In genomic region chr19:1015782-1016646, GRCh38 we compare ENCODE assay signal across 14 cellular contexts. TPM values are rescaled to one million over a fixed set of nuclear protein-coding genes. Genes with fewer than 3 reads are reported as not detected.
DNase-seq lines count a peak whose midpoint lies in the region; ATAC-seq and TF ChIP-seq lines count a peak whose summit lies in the region.
"Had no signal": no experiment of that assay in that cellular context is flagged by ENCODE, and none has a peak within 500 bp of the region (broad histone marks: within the 10 kb centered on the region; RNA-seq: fewer than 3 reads in every experiment).

No MANE protein-coding gene starts in this region.

- peaks cover 8% of the 10 kb centered on the region for H3F3A ChIP-seq in PC-9 (ENCODE audit: insufficient read depth, low read depth)

- CTCF ChIA-PET in PC-9 (lab: Charles Lee) = no interaction called here

- no peak for ATAC-seq in DND-41 (ENCODE audit: insufficient read depth, low read depth)
- peak; percentile 0 for ATAC-seq in sciatic nerve
- no peak for ATAC-seq in aorta (ENCODE audit: low FRiP score)

- peaks cover 90% of the 10 kb centered on the region for H3K36me3 ChIP-seq in DND-41 (ENCODE audit: insufficient read depth, low read length)
- H3K36me3 ChIP-seq in PC-9 (ENCODE audit: low read depth) = no peaks in the 10 kb centered on the region
- no peaks in the 10 kb centered on the region for H3K36me3 ChIP-seq in aorta (ENCODE audit: control insufficient read depth in 1 of 2, insufficient read depth in 2 of 2, low read length in 1 of 2)

- H3K9me3 ChIP-seq in DND-41 (ENCODE audit: insufficient read depth, low read length, severe bottlenecking) (no peaks in the 10 kb centered on the region), PC-9 (ENCODE audit: insufficient read depth, low read depth) (no peaks in the 10 kb centered on the region), aorta (ENCODE audit: control insufficient read depth, low read length) (no peaks in the 10 kb centered on the region)

- H3K27ac ChIP-seq in DND-41 (ENCODE audit: low read length) = no peak overlapping the region
- 0 out of 2 replicates have a peak overlapping the region, but pooled peaks have one; percentile 46 for H3K27ac ChIP-seq in PC-9
- H3K27ac ChIP-seq in aorta (ENCODE audit: low read depth in 1 of 2, low read length in 2 of 2) = no peak overlapping the region

- H4K20me1 ChIP-seq in DND-41 (ENCODE audit: insufficient read depth, low read length) (peaks cover 86% of the 10 kb centered on the region), PC-9 (ENCODE audit: insufficient read depth) (peaks cover 75% of the 10 kb centered on the region)

- POLR2A ChIA-PET in PC-9 (lab: Charles Lee; ENCODE audit: unreplicated experiment) = interaction anchor here (0.7 kb wide), 1 partner anchor 88 kb away, joined by 3 read pairs; the partner anchor contains the start of gene GPX4

- DNase-seq in DND-41 (no peak), PC-9 (no peak), fibroblast of the aortic adventitia (ENCODE audit: low read depth) (no peak), sciatic nerve (ENCODE audit: low spot score) (no peak), NCI-H748 treated with DMSO at 0.1 percent for 48 hours (lab: John Stamatoyannopoulos, UW) (no peak), NCI-H748 (lab: John Stamatoyannopoulos, UW; ENCODE audit: unreplicated experiment) (no peak), DMS153 treated with DMSO at 0.1 percent for 48 hours (lab: John Stamatoyannopoulos, UW; ENCODE audit: unreplicated experiment) (no peak), aorta (no peak)
- DNase-seq: DMS79 treated with DMSO at 0.1 percent for 48 hours, H9, NCI-H1105 treated with DMSO at 0.1 percent for 48 hours had no signal

- H3K9ac ChIP-seq in DND-41 (ENCODE audit: low read depth, low read length) = no peak overlapping the region

- no TSS peak for BruUV-seq in PC-9 (replicated peaks; lab: Mats Ljungman, UMichigan)

- H3K9me2 ChIP-seq in PC-9 (ENCODE audit: insufficient read depth) = no peaks in the 10 kb centered on the region

- 46 to 52% methylated on average over 31 of the region's 31 CpGs for WGBS in aorta, 2 donors

- TF ChIP-seq CTCF in DND-41 (IDR thresholded peaks at IDR 0.05; ENCODE audit: borderline replicate concordance, extremely low read depth, low read length, poor library complexity, severe bottlenecking) (no peak), PC-9 (conservative IDR thresholded peaks at IDR 0.05) (no peak), fibroblast of the aortic adventitia (IDR thresholded peaks at IDR 0.05; ENCODE audit: insufficient read depth, low read length) (no peak)

- H3K4me1 ChIP-seq in DND-41 (ENCODE audit: insufficient read depth, low read length) = peaks cover 41% of the 10 kb centered on the region
- H3K4me1 ChIP-seq in PC-9 (replicated peaks; ENCODE audit: insufficient read depth) = peaks cover 37% of the 10 kb centered on the region
- no peaks in the 10 kb centered on the region for H3K4me1 ChIP-seq in aorta (ENCODE audit: control insufficient read depth in 1 of 2, insufficient read depth in 2 of 2, low read length in 2 of 2)

- no peak overlapping the region for H2AFZ ChIP-seq in DND-41 (ENCODE audit: low read depth, low read length)
- H2AFZ ChIP-seq in PC-9 = no peak overlapping the region

- H3K27me3 ChIP-seq in DND-41 (ENCODE audit: insufficient read depth, low read length, poor library complexity) (no peaks in the 10 kb centered on the region), PC-9 (ENCODE audit: insufficient read depth, low read depth) (no peaks in the 10 kb centered on the region), aorta (ENCODE audit: control insufficient read depth in 1 of 2, insufficient read depth in 2 of 2, low read length in 1 of 2) (no peaks in the 10 kb centered on the region)

- intact Hi-C loops in PC-9 (cut with micrococcal nuclease; ENCODE audit: unreplicated experiment) = loop anchor here (2.0 kb wide), 1 partner anchor 87 kb away; the partner anchor contains the start of gene GPX4
- intact Hi-C loops in sciatic nerve (cut with DNase I) = no loop called here
- intact Hi-C loops in aorta (cut with DNase I) = no loop called here

- no peak overlapping the region for H3K4me3 ChIP-seq in DND-41 (ENCODE audit: low read depth in 1 of 2, low read length in 2 of 2)
- no peak overlapping the region for H3K4me3 ChIP-seq in PC-9
- peak overlapping the region; percentile 18 for H3K4me3 ChIP-seq in fibroblast of the aortic adventitia (ENCODE audit: low read depth, low read length)
- no peak overlapping the region for H3K4me3 ChIP-seq in aorta (ENCODE audit: low read length in 2 of 2)

- H3K79me2 ChIP-seq in DND-41 (ENCODE audit: insufficient read depth, low read length) = peaks cover 82% of the 10 kb centered on the region
- peaks cover 69% of the 10 kb centered on the region for H3K79me2 ChIP-seq in PC-9 (ENCODE audit: low read depth)

- H3K4me2 ChIP-seq in DND-41 (ENCODE audit: insufficient read depth, low read length) = peak overlapping the region; percentile 91; the same call in 1 of the 2 replicates
- H3K4me2 ChIP-seq in PC-9 = peak overlapping the region; percentile 95

RNA-seq across cellular contexts. Expression of gene TMEM259, which starts 4.9 kb away (rescaled TPM):
- total RNA-seq in PC-9 (2021) (155 and 162 TPM in 2 replicates), fibroblast of the aortic adventitia (ENCODE audit: low replicate concordance) (44.7 and 49.9 TPM in 2 replicates), sciatic nerve (146 TPM), aorta (100 to 1,000 TPM; 118 to 142 TPM)
- 100 to 1,000 TPM in 1 of 2 donors, 10 to 100 TPM in 1; 50.1 to 434 TPM for polyA plus RNA-seq in aorta

RNA-seq across cellular contexts. Expression of gene RNU6-2, which starts 5.3 kb away (rescaled TPM):
- not detected in 2 replicates for total RNA-seq in PC-9 (2021)
- not detected in 2 replicates for total RNA-seq in fibroblast of the aortic adventitia (ENCODE audit: low replicate concordance)
- total RNA-seq in sciatic nerve = not detected
- total RNA-seq in aorta = not detected
- polyA plus RNA-seq in aorta = not detected
- total RNA-seq: epithelial cell of proximal tubule, H9, left lobe of liver had no signal
- polyA plus RNA-seq: adipose tissue had no signal

RNA-seq across cellular contexts. Expression of gene CNN2, which starts 10.4 kb away (rescaled TPM):
- total RNA-seq in PC-9 (2021) (168 and 206 TPM in 2 replicates), fibroblast of the aortic adventitia (ENCODE audit: low replicate concordance) (96.0 and 101 TPM in 2 replicates), sciatic nerve (120 TPM), aorta (100 to 1,000 TPM; 142 to 185 TPM)
- polyA plus RNA-seq in aorta = 100 to 1,000 TPM in 1 of 2 donors, 10 to 100 TPM in 1; 53.2 to 141 TPM

RNA-seq across cellular contexts. Expression of gene GRIN3B, which starts 15.8 kb away (rescaled TPM):
- 0.11 and 0.13 TPM in 2 replicates for total RNA-seq in PC-9 (2021)
- total RNA-seq in fibroblast of the aortic adventitia (ENCODE audit: low replicate concordance) = 0.45 and 0.74 TPM in 2 replicates
- total RNA-seq in sciatic nerve = not detected
- total RNA-seq in aorta = 1 to 10 TPM in 1 of 2 donors, under 1 TPM in 1; 0.10 to 1.3 TPM
- not detected for polyA plus RNA-seq in aorta
- total RNA-seq: left lobe of liver had no signal

RNA-seq across cellular contexts. Expression of gene ABCA7, which starts 23.9 kb away (rescaled TPM):
- total RNA-seq in PC-9 (2021) = 29.9 and 32.0 TPM in 2 replicates
- total RNA-seq in fibroblast of the aortic adventitia (ENCODE audit: low replicate concordance) = 3.5 and 21.6 TPM in 2 replicates
- total RNA-seq in sciatic nerve = 17.3 TPM
- total RNA-seq in aorta = 10 to 100 TPM in 1 of 2 donors, 1 to 10 TPM in 1; 9.5 to 20.6 TPM
- polyA plus RNA-seq in aorta = 1 to 10 TPM; 1.9 to 7.6 TPM
